In genomic region chr1:164440222-164440621, GRCh38 we compare ENCODE assay signal across 9 cellular contexts.
DNase-seq lines count a peak whose midpoint lies in the region; ATAC-seq lines count a peak whose summit lies in the region.
"Had no signal": no experiment of that assay in that cellular context is flagged by ENCODE, and none has a peak within 500 bp of the region (broad histone marks: within the 10 kb centered on the region; RNA-seq: fewer than 3 reads in every experiment).

No MANE protein-coding gene starts in this region.

- ATAC-seq in sciatic nerve (peak; percentile 72), GM18519 (IDR thresholded peaks at IDR 0.05; ENCODE audit: low FRiP score, unreplicated experiment) (no peak), HG03521 (IDR thresholded peaks at IDR 0.05; ENCODE audit: unreplicated experiment) (no peak), HG02970 (IDR thresholded peaks at IDR 0.05; ENCODE audit: low FRiP score, unreplicated experiment) (no peak)

- in situ Hi-C loops in G401 (cut with HindIII; ENCODE audit: low sequenced_read_pairs) = no loop called here

- DNase-seq in G401 (ENCODE audit: low spot score) (peak; percentile 4), SHP77 treated with DMSO at 0.1 percent for 48 hours (lab: John Stamatoyannopoulos, UW) (peak; percentile 12), cardiac septum (ENCODE audit: low spot score) (peak; percentile 76), sciatic nerve (ENCODE audit: low spot score) (no peak), posterior vena cava (ENCODE audit: low spot score) (no peak)
- DNase-seq: NCI-H2107 had no signal

- intact Hi-C loops in cardiac septum (cut with DNase I) = loop anchor here (2.0 to 10.0 kb wide), 3 partner anchors 177 to 475 kb away; no protein-coding TSS in a partner anchor
- intact Hi-C loops in sciatic nerve (cut with DNase I) = no loop called here
- intact Hi-C loops in posterior vena cava (cut with DNase I) = no loop called here

Comparison
In these comparisons a context has a peak if more than half of its experiments do, and no peak if none do; other contexts are left out.
1. DNase-seq: peak in G401 (single experiment), SHP77 treated with DMSO at 0.1 percent for 48 hours (single experiment) and cardiac septum (single experiment); none in sciatic nerve (single experiment) and posterior vena cava (single experiment).